In the genomic region with DNA sequence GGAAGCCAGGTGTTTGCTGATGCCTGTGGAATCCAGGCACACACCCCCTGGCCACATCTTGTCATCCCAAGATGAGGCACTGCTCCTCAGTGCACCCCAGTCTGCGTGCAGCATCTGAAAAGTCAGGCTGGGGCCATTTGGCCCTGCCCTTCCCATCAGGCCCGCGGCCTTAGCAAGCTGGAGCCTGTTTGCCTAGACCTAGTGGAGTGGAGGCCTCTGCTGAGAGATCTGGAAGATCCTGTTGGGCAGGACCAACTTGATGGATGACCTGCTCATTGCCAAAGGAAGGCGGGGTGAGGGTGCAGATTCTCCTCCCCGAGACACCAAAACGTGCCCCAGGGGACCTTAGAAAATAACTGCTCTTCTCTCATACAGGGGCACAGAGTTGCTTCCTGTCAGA, we compare ENCODE assay signal across 15 cellular contexts.
DNase-seq lines count a peak whose midpoint lies in the region; TF ChIP-seq lines count a peak whose summit lies in the region.
"Had no signal": no experiment of that assay in that cellular context is flagged by ENCODE, and none has a peak within 500 bp of the region (broad histone marks: within the 10 kb centered on the region; RNA-seq: fewer than 3 reads in every experiment).

No MANE protein-coding gene starts in this region.

- H3K4me1 ChIP-seq in mammary epithelial cell (ENCODE audit: insufficient read depth, low read length) (peaks cover 51% of the 10 kb centered on the region), Karpas-422 (ENCODE audit: low read length) (no peaks in the 10 kb centered on the region)
- H3K4me1 ChIP-seq: gastroesophageal sphincter had no signal

- H3K4me1 Mint-ChIP-seq in progenitor cell of endocrine pancreas (ENCODE audit: low read depth), result peaks cover 35% of the 10 kb centered on the region

- no peaks in the 10 kb centered on the region for H3K36me3 ChIP-seq in mammary epithelial cell (ENCODE audit: insufficient read depth, low read length)
- no peaks in the 10 kb centered on the region for H3K36me3 ChIP-seq in Karpas-422 (ENCODE audit: insufficient read depth, low read length)
- H3K36me3 ChIP-seq: gastroesophageal sphincter, Peyer's patch had no signal

- in situ Hi-C loops in mammary epithelial cell (cut with MboI; ENCODE audit: low sequenced_read_pairs in 2 of 2), result no loop called here

- H3K9me3 Mint-ChIP-seq in progenitor cell of endocrine pancreas (ENCODE audit: low read depth), result no peaks in the 10 kb centered on the region

- BruUV-seq in mammary epithelial cell (replicated peaks; lab: Mats Ljungman, UMichigan), result no TSS peak

- no peak overlapping the region for H3K9ac ChIP-seq in mammary epithelial cell (ENCODE audit: insufficient read depth, low read length)
- H3K9ac ChIP-seq in Karpas-422 (ENCODE audit: low read length), result no peak overlapping the region

- H3K4me3 Mint-ChIP-seq in progenitor cell of endocrine pancreas (ENCODE audit: low read depth), result no peak overlapping the region

- H3K27me3 ChIP-seq in mammary epithelial cell (ENCODE audit: insufficient read depth, low read length), result no peaks in the 10 kb centered on the region
- no peaks in the 10 kb centered on the region for H3K27me3 ChIP-seq in Karpas-422 (ENCODE audit: low read length)
- H3K27me3 ChIP-seq: gastroesophageal sphincter, Peyer's patch had no signal

- no peaks in the 10 kb centered on the region for H3K9me2 ChIP-seq in Karpas-422 (replicated peaks; ENCODE audit: insufficient read depth, low read length)

- 0% methylated on average over 6 of the region's 6 CpGs for WGBS in mammary epithelial cell (ENCODE audit: low coverage, missing lambda C conversion rate)

- H3K27ac ChIP-seq in mammary epithelial cell (ENCODE audit: insufficient read depth, low read depth, low read length) (peak overlapping the region; percentile 51), Karpas-422 (ENCODE audit: low read length) (no peak overlapping the region)
- H3K27ac ChIP-seq: gastroesophageal sphincter, Peyer's patch had no signal

- DNase-seq in SIG-M5 treated with dmso at 0.1 percent for 504 hours (lab: John Stamatoyannopoulos, UW; ENCODE audit: unreplicated experiment) (peak; percentile 42), SIG-M5 (lab: John Stamatoyannopoulos, UW) (no peak), NCI-H345 (lab: John Stamatoyannopoulos, UW) (peak; percentile 75), mammary epithelial cell (peak; percentile 94), progenitor cell of endocrine pancreas (ENCODE audit: low spot score, unreplicated experiment) (no peak), glomerular visceral epithelial cell (ENCODE audit: extremely low spot score) (no peak), Karpas-422 (no peak), NOMO-1 treated with DMSO at 0.1 percent for 48 hours (lab: John Stamatoyannopoulos, UW; ENCODE audit: unreplicated experiment) (no peak)
- DNase-seq: activated CD8-positive, alpha-beta memory T cell treated with anti-CD3 and anti-CD28 coated beads, Interleukin-2, amount 50 U/mL, for 4 hours; aorta; KBM-7; NCI-H1930; Peyer's patch had no signal

- no peaks in the 10 kb centered on the region for H3K9me3 ChIP-seq in mammary epithelial cell (replicated peaks; ENCODE audit: insufficient read depth, low read length)
- no peaks in the 10 kb centered on the region for H3K9me3 ChIP-seq in Karpas-422 (ENCODE audit: low read length)
- H3K9me3 ChIP-seq: gastroesophageal sphincter, Peyer's patch had no signal

- TF ChIP-seq CTCF in mammary epithelial cell (conservative IDR thresholded peaks at IDR 0.05 in 1 of 2, IDR thresholded peaks at IDR 0.05 in 1 of 2; ENCODE audit: extremely low read depth in 1 of 2, insufficient read depth in 1 of 2, low read depth in 1 of 2, low read length in 2 of 2) (peak in 1 of 2 donors; percentile 5), progenitor cell of endocrine pancreas (IDR thresholded peaks at IDR 0.05; ENCODE audit: unreplicated experiment) (no peak)

- no peaks in the 10 kb centered on the region for H3K27me3 Mint-ChIP-seq in progenitor cell of endocrine pancreas

- H3K27ac Mint-ChIP-seq in progenitor cell of endocrine pancreas, result peak overlapping the region; percentile 88

- dilution Hi-C loops in mammary epithelial cell (cut with HindIII; ENCODE audit: low sequenced_read_pairs), result no loop called here

- H3K79me2 ChIP-seq in mammary epithelial cell (ENCODE audit: insufficient read depth, low read length) (no peaks in the 10 kb centered on the region), Karpas-422 (ENCODE audit: low read length) (no peaks in the 10 kb centered on the region)

- H2AFZ ChIP-seq in mammary epithelial cell (ENCODE audit: low read depth, low read length), result no peak overlapping the region
- H2AFZ ChIP-seq in Karpas-422 (ENCODE audit: low read length), result no peak overlapping the region

- no peak overlapping the region for H3K4me3 ChIP-seq in mammary epithelial cell (replicated peaks in 1 of 3; ENCODE audit: insufficient read depth in 1 of 3, low read depth in 2 of 3, low read length in 3 of 3)
- no peak overlapping the region for H3K4me3 ChIP-seq in Karpas-422 (ENCODE audit: low read length)
- H3K4me3 ChIP-seq: gastroesophageal sphincter, Peyer's patch, skin epidermis had no signal

- H3K4me2 ChIP-seq in mammary epithelial cell (ENCODE audit: insufficient read depth, low read depth, low read length) (peak overlapping the region; percentile 48), Karpas-422 (ENCODE audit: low read depth, low read length, poor library complexity, severe bottlenecking) (no peak overlapping the region)

- no peaks in the 10 kb centered on the region for H3K36me3 Mint-ChIP-seq in progenitor cell of endocrine pancreas (ENCODE audit: insufficient read depth)

- H4K20me1 ChIP-seq in mammary epithelial cell (ENCODE audit: insufficient read depth, low read length), result no peaks in the 10 kb centered on the region
- H4K20me1 ChIP-seq in Karpas-422 (ENCODE audit: insufficient read depth, low read depth, low read length), result no peaks in the 10 kb centered on the region

- CTCF ChIA-PET in mammary epithelial cell (lab: Charles Lee; ENCODE audit: low non-redundant PET), result no interaction called here

- intact Hi-C loops in mammary epithelial cell (cut with micrococcal nuclease), result loop anchor here (1.0 to 5.0 kb wide), 3 partner anchors 141 to 281 kb away; a partner anchor contains a TSS

Comparison
In these comparisons a context has a peak if more than half of its experiments do, and no peak if none do; other contexts are left out.
1. DNase-seq: peak in SIG-M5 treated with dmso at 0.1 percent for 504 hours (single experiment), NCI-H345 (single experiment) and mammary epithelial cell (single experiment); none in SIG-M5 (single experiment), progenitor cell of endocrine pancreas (single experiment), glomerular visceral epithelial cell (single experiment), Karpas-422 (single experiment) and NOMO-1 treated with DMSO at 0.1 percent for 48 hours (single experiment).